Comparison of ENCODE assay signal across 26 cellular contexts in the genomic region with DNA sequence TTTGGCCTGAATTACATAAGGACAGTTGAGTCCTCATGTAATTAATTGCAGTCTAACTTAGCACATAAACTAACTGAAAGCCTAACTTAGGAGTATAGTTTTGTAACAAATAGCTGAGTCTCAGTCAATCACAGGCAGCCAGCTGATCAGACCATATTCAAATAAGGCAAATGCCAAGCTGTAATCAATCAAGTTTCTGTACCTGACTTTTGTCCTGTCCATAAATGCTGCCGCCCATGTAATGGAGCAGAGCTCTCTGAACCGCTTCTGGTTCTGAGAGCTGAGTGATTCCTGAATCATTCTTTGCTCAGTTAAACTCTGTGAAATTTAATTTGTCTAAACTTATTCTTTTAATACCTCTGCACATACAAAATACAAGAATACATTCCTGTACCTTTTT.
DNase-seq lines count a peak whose midpoint lies in the region; ATAC-seq and TF ChIP-seq lines count a peak whose summit lies in the region.
"Had no signal": no experiment of that assay in that cellular context is flagged by ENCODE, and none has a peak within 500 bp of the region (broad histone marks: within the 10 kb centered on the region; RNA-seq: fewer than 3 reads in every experiment).

No MANE protein-coding gene starts in this region.

- no peak for DNase-seq in activated T-cell treated with anti-CD3 and anti-CD28 coated beads, Interleukin-2, amount 50 U/mL, for 72 hours
- no peak for DNase-seq in activated T-cell treated with anti-CD3 and anti-CD28 coated beads for 4 hours
- DNase-seq in HCT116 (ENCODE audit: low read depth, low spot score): no peak
- DNase-seq in T-cell: no peak
- no peak for DNase-seq in suprapubic skin (ENCODE audit: low spot score in 2 of 2)
- DNase-seq in stimulated activated effector memory CD8-positive, alpha-beta T cell treated with anti-CD3 and anti-CD28 coated beads, Interleukin-12 subunit alpha, Interleukin-12 subunit beta, amount 100 ng/mL, for 72 hours (ENCODE audit: low spot score in 2 of 2): no peak
- no peak for DNase-seq in NCI-H446 treated with DMSO at 0.1 percent for 48 hours (lab: John Stamatoyannopoulos, UW)
- DNase-seq: anterior cingulate cortex; BE2C; effector CD8-positive, alpha-beta T cell; glutamatergic neuron; NCI-H1417 treated with DMSO at 0.1 percent for 48 hours; NCI-H2081 treated with DMSO at 0.1 percent for 48 hours; NCI-H226; Peyer's patch; right cardiac atrium; stimulated activated CD8-positive, alpha-beta memory T cell treated with anti-CD3 and anti-CD28 coated beads, Interleukin-4, amount 100 ng/mL, for 48 hours; uterus had no signal

- POLR2A ChIA-PET in HCT116 (lab: Charles Lee) (no interaction called here), T-cell (lab: Charles Lee) (interaction anchor here in 1 of 2 donors (1.0 kb wide), 1 partner anchor 334 kb away, joined by 3 read pairs; no protein-coding TSS in a partner anchor)

- TF ChIP-seq RAD21 in HCT116 (IDR thresholded peaks at IDR 0.05; ENCODE audit: low read depth): no peak

- intact Hi-C loops in HCT116 (cut with micrococcal nuclease): loop anchor here (1.0 kb wide), 3 partner anchors 124 to 334 kb away; no protein-coding TSS in a partner anchor

- H3K4me1 Mint-ChIP-seq in activated T-cell treated with anti-CD3 and anti-CD28 coated beads, Interleukin-2, amount 50 U/mL, for 72 hours (ENCODE audit: low read depth): peaks cover 9% of the 10 kb centered on the region
- peaks cover 12 to 18% (median 13%) of the 10 kb centered on the region in 3 donors for H3K4me1 Mint-ChIP-seq in T-cell
- peaks cover 7% of the 10 kb centered on the region for H3K4me1 Mint-ChIP-seq in nephron
- peaks cover 7% of the 10 kb centered on the region for H3K4me1 Mint-ChIP-seq in stimulated activated effector memory CD8-positive, alpha-beta T cell treated with anti-CD3 and anti-CD28 coated beads, Interleukin-12 subunit alpha, Interleukin-12 subunit beta, amount 100 ng/mL, for 72 hours

- no peak overlapping the region for H3K27ac ChIP-seq in HCT116 (ENCODE audit: low read depth, low read length)
- H3K27ac ChIP-seq in suprapubic skin: no peak overlapping the region
- H3K27ac ChIP-seq: KMS-11, Peyer's patch, uterus had no signal

- H3K27me3 Mint-ChIP-seq in activated T-cell treated with anti-CD3 and anti-CD28 coated beads, Interleukin-2, amount 50 U/mL, for 72 hours (ENCODE audit: low read depth): no peaks in the 10 kb centered on the region
- H3K27me3 Mint-ChIP-seq in T-cell (no peaks in the 10 kb centered on the region), nephron (ENCODE audit: low read depth) (no peaks in the 10 kb centered on the region)
- H3K27me3 Mint-ChIP-seq: stimulated activated naive CD8-positive, alpha-beta T cell treated with anti-CD3 and anti-CD28 coated beads, Interleukin-15, amount 100 ng/mL, for 72 hours had no signal

- no peak for ATAC-seq in activated T-cell treated with anti-CD3 and anti-CD28 coated beads, Interleukin-2, amount 50 U/mL, for 72 hours (replicated peaks in 1 of 2)
- ATAC-seq in HCT116 (no peak), T-cell (replicated peaks in 1 of 4) (no peak)
- no peak for ATAC-seq in stimulated activated effector memory CD8-positive, alpha-beta T cell treated with anti-CD3 and anti-CD28 coated beads, Interleukin-12 subunit alpha, Interleukin-12 subunit beta, amount 100 ng/mL, for 72 hours

- H3K27me3 ChIP-seq in HCT116 (ENCODE audit: insufficient read depth, low read length) (no peaks in the 10 kb centered on the region), suprapubic skin (no peaks in the 10 kb centered on the region)
- H3K27me3 ChIP-seq: BE2C, Peyer's patch, uterus had no signal

- H3K79me2 ChIP-seq in HCT116 (ENCODE audit: insufficient read depth, low read length): no peaks in the 10 kb centered on the region

- no peak for TF ChIP-seq EP300 in suprapubic skin (IDR thresholded peaks at IDR 0.05)

- no peaks in the 10 kb centered on the region for H4K20me1 ChIP-seq in HCT116 (ENCODE audit: insufficient read depth)

- H3K9ac ChIP-seq in HCT116 (ENCODE audit: low read length): no peak overlapping the region
- H3K9ac ChIP-seq: KMS-11 had no signal

- H3K9me3 ChIP-seq in HCT116 (ENCODE audit: control insufficient read depth in 1 of 2, insufficient read depth in 1 of 2, low read depth in 1 of 2, low read length in 2 of 2) (no peaks in the 10 kb centered on the region), suprapubic skin (no peaks in the 10 kb centered on the region)
- H3K9me3 ChIP-seq: BE2C, Caco-2, HAP-1, Peyer's patch, uterus had no signal

- H3K9me2 ChIP-seq in HCT116 (ENCODE audit: insufficient read depth): no peaks in the 10 kb centered on the region

- RAD21 ChIA-PET in HCT116 (lab: Charles Lee; ENCODE audit: low non-redundant PET in 1 of 2, low total read pairs in 2 of 2, uncharacterized antibody in 2 of 2, unreplicated experiment in 2 of 2): no interaction called here

- H3K4me2 ChIP-seq in HCT116 (ENCODE audit: low read length): peak overlapping the region; percentile 22; the same call in 1 of the 2 replicates
- H3K4me2 ChIP-seq: KMS-11 had no signal

- CTCF ChIA-PET in HCT116 (lab: Charles Lee): interaction anchor here (0.9 to 5.2 kb wide), 2 partner anchors 124 to 334 kb away, joined by 5 to 34 read pairs; no protein-coding TSS in a partner anchor
- CTCF ChIA-PET in T-cell (lab: Charles Lee): interaction anchor here (0.6 to 8.6 kb wide), 10 partner anchors 35 to 1158 kb away, joined by 3 to 117 read pairs (median 4); partner anchors contain the start of gene DCP2 (in 1 of the 2)

- TF ChIP-seq CTCF in HCT116 (IDR thresholded peaks at IDR 0.05 in 2 of 3, conservative IDR thresholded peaks at IDR 0.05 in 1 of 3; ENCODE audit: borderline replicate concordance in 1 of 3, insufficient read depth in 1 of 3, low read depth in 2 of 3, low read length in 2 of 3) (no peak), nephron (IDR thresholded peaks at IDR 0.05; ENCODE audit: unreplicated experiment in 3 of 3) (no peak), suprapubic skin (IDR thresholded peaks at IDR 0.05) (no peak)

- TF ChIP-seq POLR2A in HCT116 (IDR thresholded peaks at IDR 0.05; ENCODE audit: borderline replicate concordance, extremely low read depth, insufficient read depth, insufficient read length) (no peak), suprapubic skin (IDR thresholded peaks at IDR 0.05) (no peak)

- H3K4me3 Mint-ChIP-seq in activated T-cell treated with anti-CD3 and anti-CD28 coated beads, Interleukin-2, amount 50 U/mL, for 72 hours: peak overlapping the region in 1 of 2 donors; percentile 65
- H3K4me3 Mint-ChIP-seq in T-cell (peak overlapping the region in 1 of 3 donors; percentile 2), nephron (no peak overlapping the region)
- no peak overlapping the region for H3K4me3 Mint-ChIP-seq in stimulated activated effector memory CD8-positive, alpha-beta T cell treated with anti-CD3 and anti-CD28 coated beads, Interleukin-12 subunit alpha, Interleukin-12 subunit beta, amount 100 ng/mL, for 72 hours
- H3K4me3 Mint-ChIP-seq: stimulated activated naive CD8-positive, alpha-beta T cell treated with anti-CD3 and anti-CD28 coated beads, Interleukin-15, amount 100 ng/mL, for 72 hours had no signal

- H3K27ac Mint-ChIP-seq in activated T-cell treated with anti-CD3 and anti-CD28 coated beads, Interleukin-2, amount 50 U/mL, for 72 hours: peak overlapping the region; percentile 67
- H3K27ac Mint-ChIP-seq in T-cell (peak overlapping the region; percentile 19 to 21), nephron (peak overlapping the region in 2 of 3 experiments; percentile 11 to 18)
- no peak overlapping the region for H3K27ac Mint-ChIP-seq in stimulated activated effector memory CD8-positive, alpha-beta T cell treated with anti-CD3 and anti-CD28 coated beads, Interleukin-12 subunit alpha, Interleukin-12 subunit beta, amount 100 ng/mL, for 72 hours
- H3K27ac Mint-ChIP-seq: activated naive CD4-positive, alpha-beta T cell treated with anti-CD3 and anti-CD28 coated beads, Interleukin-2, amount 50 U/mL, for 72 hours; activated T-helper 2 cell treated with anti-CD3 and anti-CD28 coated beads, Interferon-gamma antibody, Interleukin-2, Interleukin-4, amounts not matched to agents 10 μg/mL and 5 μg/mL and 100 μg/mL, durations not matched to agents 14 hours and 24 hours and 36 hours had no signal

- 89% methylated on average over 2 of the region's 2 CpGs for WGBS in suprapubic skin

- no TSS peak for BruUV-seq in HCT116 (replicated peaks; lab: Mats Ljungman, UMichigan)

- peak overlapping the region; percentile 72 for H2AFZ ChIP-seq in HCT116 (ENCODE audit: low read depth, low read length, poor library complexity, severe bottlenecking)

- H3K9me3 Mint-ChIP-seq in activated T-cell treated with anti-CD3 and anti-CD28 coated beads, Interleukin-2, amount 50 U/mL, for 72 hours: no peaks in the 10 kb centered on the region
- H3K9me3 Mint-ChIP-seq in T-cell (no peaks in the 10 kb centered on the region), nephron (no peaks in the 10 kb centered on the region)
- H3K9me3 Mint-ChIP-seq in stimulated activated effector memory CD8-positive, alpha-beta T cell treated with anti-CD3 and anti-CD28 coated beads, Interleukin-12 subunit alpha, Interleukin-12 subunit beta, amount 100 ng/mL, for 72 hours: no peaks in the 10 kb centered on the region
- H3K9me3 Mint-ChIP-seq: activated naive CD4-positive, alpha-beta T cell treated with anti-CD3 and anti-CD28 coated beads, Interleukin-2, amount 50 U/mL, for 72 hours; activated T-helper 2 cell treated with anti-CD3 and anti-CD28 coated beads, Interferon-gamma antibody, Interleukin-2, Interleukin-4, amounts not matched to agents 10 μg/mL and 5 μg/mL and 100 μg/mL, durations not matched to agents 14 hours and 24 hours and 36 hours; stimulated activated naive CD8-positive, alpha-beta T cell treated with anti-CD3 and anti-CD28 coated beads, Interleukin-15, amount 100 ng/mL, for 72 hours had no signal

- H3K4me1 ChIP-seq in HCT116 (ENCODE audit: control insufficient read depth in 1 of 2, insufficient read depth in 2 of 2, low read length in 2 of 2): peaks cover 0 to 11% of the 10 kb centered on the region in 2 experiments; a peak in 2 of 4 replicates
- H3K4me1 ChIP-seq in suprapubic skin: peaks cover 12% of the 10 kb centered on the region
- H3K4me1 ChIP-seq: Caco-2, Peyer's patch, uterus had no signal

- H3K4me3 ChIP-seq in HCT116 (replicated peaks in 1 of 2; ENCODE audit: low read depth in 1 of 2, low read length in 2 of 2) (no peak overlapping the region), suprapubic skin (no peak overlapping the region)
- H3K4me3 ChIP-seq: coronary artery, HAP-1, Peyer's patch, uterus had no signal

- no peaks in the 10 kb centered on the region for H3K36me3 Mint-ChIP-seq in activated T-cell treated with anti-CD3 and anti-CD28 coated beads, Interleukin-2, amount 50 U/mL, for 72 hours (ENCODE audit: insufficient read depth in 2 of 2)
- H3K36me3 Mint-ChIP-seq in T-cell (no peaks in the 10 kb centered on the region), nephron (ENCODE audit: low read depth) (no peaks in the 10 kb centered on the region)
- H3K36me3 Mint-ChIP-seq in stimulated activated effector memory CD8-positive, alpha-beta T cell treated with anti-CD3 and anti-CD28 coated beads, Interleukin-12 subunit alpha, Interleukin-12 subunit beta, amount 100 ng/mL, for 72 hours: no peaks in the 10 kb centered on the region
- H3K36me3 Mint-ChIP-seq: activated naive CD4-positive, alpha-beta T cell treated with anti-CD3 and anti-CD28 coated beads, Interleukin-2, amount 50 U/mL, for 72 hours had no signal

- H3K36me3 ChIP-seq in HCT116 (ENCODE audit: control insufficient read depth in 1 of 2, insufficient read depth in 2 of 2, low read length in 2 of 2) (no peaks in the 10 kb centered on the region), suprapubic skin (no peaks in the 10 kb centered on the region)
- H3K36me3 ChIP-seq: HAP-1, Peyer's patch, uterus had no signal
